In genomic region chr10:121240011-121240410, GRCh38 we compare ENCODE assay signal across 1 cellular context.
TF ChIP-seq lines count a peak whose summit lies in the region.

No MANE protein-coding gene starts in this region.

TF ChIP-seq in HCT116, 20 proteins besides CTCF, POLR2A, EP300 and RAD21:
- TF ChIP-seq SIN3A (IDR thresholded peaks at IDR 0.05; ENCODE audit: low read depth) (no peak), YY1 (IDR thresholded peaks at IDR 0.05; ENCODE audit: extremely low read depth, insufficient replicate concordance, low read depth, low read length) (no peak), CBX3 (IDR thresholded peaks at IDR 0.05; ENCODE audit: low read depth) (no peak), ZBTB33 (IDR thresholded peaks at IDR 0.05; ENCODE audit: extremely low read depth, insufficient replicate concordance, low read length) (no peak), SP1 (IDR thresholded peaks at IDR 0.05; ENCODE audit: low read depth) (0 out of 2 replicates have a peak, but pooled peaks have one; percentile 14), EZH2phosphoT487 (IDR thresholded peaks at IDR 0.05; ENCODE audit: borderline replicate concordance) (no peak), SRF (IDR thresholded peaks at IDR 0.05; ENCODE audit: low read depth) (no peak)
